30 cellular contexts compared by ENCODE assay signal in genomic region chr9:23361096-23361495, GRCh38.
"Had no signal": no experiment of that assay in that cellular context is flagged by ENCODE, and none has a peak within 500 bp of the region (broad histone marks: within the 10 kb centered on the region; RNA-seq: fewer than 3 reads in every experiment).

No MANE protein-coding gene starts in this region.

- H3K27me3 ChIP-seq: adrenal gland, ascending aorta, body of pancreas, brain microvascular endothelial cell, breast epithelium, cardiac muscle cell had no signal

- H3K4me1 ChIP-seq: adrenal gland, ascending aorta, body of pancreas, breast epithelium had no signal

- H3K9me3 ChIP-seq: adrenal gland, body of pancreas had no signal

- DNase-seq: activated effector memory CD4-positive, alpha-beta T cell treated with anti-CD3 and anti-CD28 coated beads, Interleukin-2, amount 50 U/mL, for 16 hours; activated effector memory CD4-positive, alpha-beta T cell treated with Interleukin-2 at 50 U/mL for 16 hours; activated gamma-delta T cell; activated gamma-delta T cell treated with Interleukin-2 at 50 U/mL for 16 hours; activated naive CD4-positive, alpha-beta T cell; activated naive CD4-positive, alpha-beta T cell treated with anti-CD3 and anti-CD28 coated beads for 36 hours; activated naive CD4-positive, alpha-beta T cell treated with anti-CD3 and anti-CD28 coated beads, Interleukin-2, amount 10 ng/mL, durations not matched to agents 7 days and 5 days; activated naive CD4-positive, alpha-beta T cell treated with anti-CD3 and anti-CD28 coated beads, Interleukin-2, amount 50 U/mL, for 16 hours; activated naive CD4-positive, alpha-beta T cell treated with Interleukin-2 at 50 U/mL for 16 hours; activated naive CD8-positive, alpha-beta T cell treated with anti-CD3 and anti-CD28 coated beads for 36 hours; activated naive CD8-positive, alpha-beta T cell treated with anti-CD3 and anti-CD28 coated beads, Interleukin-2, amount 10 ng/mL, durations not matched to agents 7 days and 5 days; activated naive CD8-positive, alpha-beta T cell treated with anti-CD3 and anti-CD28 coated beads, Interleukin-2, amount 50 U/mL, for 24 hours; activated T-cell treated with anti-CD3 and anti-CD28 coated beads, Interleukin-2, amount 50 U/mL, for 1 hour; activated T-cell treated with anti-CD3 and anti-CD28 coated beads, Interleukin-2, amount 50 U/mL, for 24 hours; activated T-cell treated with anti-CD3 and anti-CD28 coated beads, Interleukin-2, amount 50 U/mL, for 4 hours; activated T-cell treated with anti-CD3 and anti-CD28 coated beads, Interleukin-2, amount 50 U/mL, for 48 hours; activated T-cell treated with anti-CD3 and anti-CD28 coated beads, Interleukin-2, amount 50 U/mL, for 72 hours; adrenal gland; amniotic stem cell; amygdala; anterior cingulate cortex; aorta; body of pancreas; brain microvascular endothelial cell; caudate nucleus; central memory CD4-positive, alpha-beta T cell; cerebellar nuclear complex had no signal

- H3K4me3 ChIP-seq: adrenal gland, ascending aorta, body of pancreas, breast epithelium, cardiac muscle cell had no signal

- H3K36me3 ChIP-seq: adrenal gland, ascending aorta, brain microvascular endothelial cell, breast epithelium, cardiac muscle cell had no signal

- H3K27ac ChIP-seq: adrenal gland, ascending aorta, body of pancreas, brain microvascular endothelial cell, breast epithelium, cardiac muscle cell had no signal
